In the genomic region with DNA sequence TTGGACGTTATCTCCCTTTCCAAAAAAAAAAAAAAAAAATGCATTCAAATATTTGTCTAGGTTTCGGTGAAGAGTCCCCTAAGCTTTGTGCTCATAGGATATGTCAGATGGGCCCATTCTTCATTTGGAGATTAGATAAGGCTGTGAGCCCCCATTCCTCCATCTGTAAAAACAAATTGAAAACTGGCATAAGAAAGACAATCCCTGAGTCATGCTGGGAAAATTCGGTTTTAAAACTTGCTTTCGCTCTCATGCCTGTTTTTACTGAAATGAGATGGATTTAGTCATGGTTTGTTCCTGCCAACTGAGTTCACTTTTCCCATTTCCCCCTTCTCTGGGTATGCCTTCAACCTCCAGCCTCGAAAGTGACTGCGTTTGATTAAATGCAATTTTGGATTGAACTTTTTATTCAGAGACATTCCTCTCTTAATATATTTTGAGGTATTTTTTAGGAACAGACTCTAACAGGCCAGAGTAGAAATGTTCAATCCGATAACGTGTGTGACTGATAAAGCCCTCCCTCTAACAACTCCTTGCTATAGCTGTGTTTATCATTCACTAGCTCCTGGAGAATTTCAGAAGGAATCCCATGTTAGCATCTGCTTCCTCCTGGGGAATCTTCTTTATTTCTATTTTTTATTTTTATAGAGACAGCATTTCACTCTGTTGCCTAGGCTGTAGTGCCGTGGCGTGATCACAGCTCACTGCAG, we compare ENCODE assay signal across 10 cellular contexts.
DNase-seq lines count a peak whose midpoint lies in the region; ATAC-seq and TF ChIP-seq lines count a peak whose summit lies in the region.
"Had no signal": no experiment of that assay in that cellular context is flagged by ENCODE, and none has a peak within 500 bp of the region (broad histone marks: within the 10 kb centered on the region; RNA-seq: fewer than 3 reads in every experiment).

No MANE protein-coding gene starts in this region.

- H3K9me3 ChIP-seq in thoracic aorta (no peaks in the 10 kb centered on the region), WERI-Rb-1 (ENCODE audit: severe bottlenecking) (no peaks in the 10 kb centered on the region)
- H3K9me3 ChIP-seq: upper lobe of left lung had no signal

- H3K4me3 ChIP-seq in coronary artery = peak overlapping the region; percentile 63
- peak overlapping the region; percentile 68 for H3K4me3 ChIP-seq in thoracic aorta
- H3K4me3 ChIP-seq in WERI-Rb-1 (ENCODE audit: low read depth, low read length) = no peak overlapping the region
- H3K4me3 ChIP-seq: upper lobe of left lung had no signal

- H3K27ac ChIP-seq in coronary artery (peak overlapping the region; percentile 86), thoracic aorta (peak overlapping the region; percentile 90 to 96), WERI-Rb-1 (no peak overlapping the region)

- no peaks in the 10 kb centered on the region for H3K27me3 ChIP-seq in thoracic aorta (replicated peaks; ENCODE audit: insufficient read depth)
- no peaks in the 10 kb centered on the region for H3K27me3 ChIP-seq in WERI-Rb-1 (ENCODE audit: insufficient read depth, low read depth, severe bottlenecking)
- H3K27me3 ChIP-seq: upper lobe of left lung had no signal

- no peaks in the 10 kb centered on the region for H3K36me3 ChIP-seq in thoracic aorta
- no peaks in the 10 kb centered on the region for H3K36me3 ChIP-seq in WERI-Rb-1
- H3K36me3 ChIP-seq: upper lobe of left lung had no signal

- DNase-seq in HT1080 (ENCODE audit: low read depth) = peak; percentile 67
- DNase-seq in coronary artery (ENCODE audit: low spot score) = no peak
- peak; percentile 11 for DNase-seq in kidney tubule cell (ENCODE audit: low spot score)
- DNase-seq in thoracic aorta (ENCODE audit: low spot score) = no peak
- no peak for DNase-seq in cortex of kidney (lab: John Stamatoyannopoulos, UW)
- DNase-seq in WERI-Rb-1 = no peak
- DNase-seq in occipital lobe (lab: John Stamatoyannopoulos, UW) = no peak
- DNase-seq: DND-41, upper lobe of left lung had no signal

- peak; percentile 46 for ATAC-seq in thoracic aorta (ENCODE audit: insufficient number of reproducible peaks, low FRiP score, low read depth)
- no peak for ATAC-seq in HG03520 (IDR thresholded peaks at IDR 0.05; ENCODE audit: unreplicated experiment)

- TF ChIP-seq CTCF in coronary artery (IDR thresholded peaks at IDR 0.05) (no peak), thoracic aorta (IDR thresholded peaks at IDR 0.05) (no peak), WERI-Rb-1 (IDR thresholded peaks at IDR 0.05; ENCODE audit: low read depth, low read length) (no peak)

- H3K4me1 ChIP-seq in thoracic aorta (ENCODE audit: control insufficient read depth in 1 of 2, low read depth in 2 of 2) = peaks cover 16 to 68% of the 10 kb centered on the region in 2 donors

Comparison
In these comparisons a context has a peak if more than half of its experiments do, and no peak if none do; other contexts are left out.
1. DNase-seq: peak in HT1080 (single experiment) and kidney tubule cell (single experiment); none in coronary artery (single experiment), thoracic aorta (single experiment), cortex of kidney (single experiment), WERI-Rb-1 (single experiment) and occipital lobe (single experiment).